ENCODE assay signal across 8 cellular contexts in the genomic region with DNA sequence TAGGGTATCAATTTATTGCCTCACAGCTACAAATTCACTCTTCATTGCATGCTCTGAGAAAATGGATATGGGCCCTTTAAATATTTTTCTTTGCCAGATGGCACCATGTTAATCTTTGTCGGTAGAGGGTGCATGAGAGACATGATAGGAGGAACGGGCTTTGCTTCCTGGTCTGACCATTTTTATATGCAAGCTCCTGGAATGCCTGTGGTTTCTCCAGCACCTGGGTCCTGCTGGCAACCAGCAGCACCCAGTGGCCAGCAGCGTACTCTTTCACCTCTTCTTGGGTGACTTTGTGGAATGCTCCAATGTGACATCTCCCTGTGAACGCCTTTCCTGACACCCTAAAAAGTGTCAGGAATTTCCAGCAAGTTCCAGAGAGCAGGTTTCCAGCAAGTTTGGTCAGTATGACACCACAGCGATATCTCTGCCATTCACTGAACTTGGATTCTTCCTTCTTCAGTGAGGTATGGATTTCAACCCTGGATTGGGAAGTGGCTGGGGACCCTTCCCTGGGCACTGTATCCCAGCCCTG.
DNase-seq lines count a peak whose midpoint lies in the region; TF ChIP-seq lines count a peak whose summit lies in the region.

No MANE protein-coding gene starts in this region.

- no peaks in the 10 kb centered on the region for H3K36me3 ChIP-seq in testis (ENCODE audit: low read depth, missing control alignments)

- no peak for TF ChIP-seq POLR2A in testis (IDR thresholded peaks at IDR 0.05)

- TF ChIP-seq CTCF in C4-2B (conservative IDR thresholded peaks at IDR 0.05) = peak; percentile 79
- peak; percentile 56 for TF ChIP-seq CTCF in fibroblast of villous mesenchyme (IDR thresholded peaks at IDR 0.05; ENCODE audit: insufficient read depth, low read depth, low read length)
- peak in 2 of 3 experiments; percentile 22 to 28 for TF ChIP-seq CTCF in testis (IDR thresholded peaks at IDR 0.05)

- intact Hi-C loops in testis (cut with DNase I; ENCODE audit: low total_unique reads) = no loop called here

- H3K4me1 ChIP-seq in testis = peaks cover 10% of the 10 kb centered on the region

- H3K4me3 ChIP-seq in fibroblast of villous mesenchyme (ENCODE audit: low read depth, low read length) = peak overlapping the region; percentile 31
- peak overlapping the region in 1 of 2 donors; percentile 26 for H3K4me3 ChIP-seq in testis

- H3K27ac ChIP-seq in C4-2B = peak overlapping the region; percentile 42
- peak overlapping the region in 1 of 2 donors; percentile 35 for H3K27ac ChIP-seq in testis

- 62 to 67% methylated on average over 5 of the region's 5 CpGs for WGBS in testis, 2 donors

- DNase-seq in HuH-7 (ENCODE audit: low spot score) (peak; percentile 18), RPMI8226 (peak; percentile 60), fibroblast of villous mesenchyme (ENCODE audit: low read depth) (peak; percentile 81), testis (peak; percentile 77), DMS114 treated with DMSO at 0.1 percent for 48 hours (lab: John Stamatoyannopoulos, UW; ENCODE audit: unreplicated experiment) (no peak)
- DNase-seq in effector CD4-positive, alpha-beta T cell = no peak
- no peak for DNase-seq in NK-92 treated with Interleukin-12 subunit alpha and Interleukin-12 subunit beta, amount 100 ng/mL, for 24 hours (lab: John Stamatoyannopoulos, UW)

- no peaks in the 10 kb centered on the region for H3K9me3 ChIP-seq in testis

- H3K27me3 ChIP-seq in testis = no peaks in the 10 kb centered on the region

Comparison
In these comparisons a context has a peak if more than half of its experiments do, and no peak if none do; other contexts are left out.
1. CTCF ChIP-seq: peak in every context shown above with its lines; median percentile 79 in C4-2B; 56 in fibroblast of villous mesenchyme; 25 in testis.
2. DNase-seq: peak in HuH-7 (single experiment), RPMI8226 (single experiment), fibroblast of villous mesenchyme (single experiment) and testis (single experiment); none in effector CD4-positive, alpha-beta T cell (single experiment), NK-92 treated with Interleukin-12 subunit alpha and Interleukin-12 subunit beta, amount 100 ng/mL, for 24 hours (single experiment) and DMS114 treated with DMSO at 0.1 percent for 48 hours (single experiment).